Comparison of ENCODE assay signal across 1 cellular context in genomic region chr6:35419961-35420360, GRCh38.
TF ChIP-seq lines count a peak whose summit lies in the region.

No MANE protein-coding gene starts in this region.

TF ChIP-seq in K562, 482 proteins besides CTCF, POLR2A, EP300 and RAD21:
- TF ChIP-seq KLF13 (tag; IDR thresholded peaks at IDR 0.05; ENCODE audit: borderline replicate concordance, low read depth), result no peak
- 0 out of 2 replicates have a peak, but pooled peaks have one; percentile 16 for TF ChIP-seq TFAP4 (CRISPR knock-in tag; IDR thresholded peaks at IDR 0.05; ENCODE audit: borderline replicate concordance)
